In the genomic region with DNA sequence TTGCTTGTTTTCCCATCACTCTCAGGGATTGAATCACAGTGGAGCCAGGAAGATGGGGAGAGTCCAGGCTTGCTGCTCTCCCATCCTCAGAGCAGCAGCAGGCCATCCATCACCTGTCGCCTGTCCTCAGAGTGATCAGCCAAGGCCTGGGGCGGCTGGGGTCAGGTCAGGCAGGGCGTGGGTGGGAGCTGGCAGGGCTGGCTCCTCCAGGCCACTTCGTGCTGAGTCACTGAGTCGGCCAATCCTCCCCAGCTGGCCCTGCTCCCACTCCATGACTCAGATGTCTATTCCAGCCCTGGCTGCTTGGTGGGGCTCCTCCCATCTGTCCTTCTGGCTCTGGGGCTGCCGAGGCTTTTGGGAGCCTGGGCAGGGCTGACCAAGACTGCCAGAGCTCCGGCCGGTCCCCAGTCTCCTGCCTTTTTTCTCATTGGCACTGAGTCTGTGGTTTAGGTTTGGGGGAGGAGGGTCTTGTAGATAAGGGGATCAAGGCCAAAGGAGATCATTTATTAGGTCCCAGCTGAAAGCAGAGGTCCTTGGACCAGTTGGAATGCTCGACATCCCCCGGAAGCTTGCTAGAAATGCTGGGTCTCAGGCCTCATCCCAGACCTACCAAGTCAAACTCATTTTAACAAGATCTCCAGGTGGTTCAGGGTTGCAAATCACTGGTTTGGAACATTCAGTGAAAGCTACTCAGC, we compare ENCODE assay signal across 8 cellular contexts.
DNase-seq lines count a peak whose midpoint lies in the region; ATAC-seq and TF ChIP-seq lines count a peak whose summit lies in the region.

No MANE protein-coding gene starts in this region.

- H3K9ac ChIP-seq in IMR-90 (ENCODE audit: low read depth, low read length): peak overlapping the region; percentile 80

- peak; percentile 51; the same call in 1 of the 2 replicates for TF ChIP-seq POLR2A in IMR-90 (IDR thresholded peaks at IDR 0.05; ENCODE audit: low read depth, low read length)

- H4K8ac ChIP-seq in IMR-90 (ENCODE audit: low read depth in 2 of 2, low read length in 2 of 2): peak overlapping the region; percentile 91 to 94

- peak overlapping the region; percentile 47 for H3K4me2 ChIP-seq in IMR-90 (ENCODE audit: low read depth, low read length)

- TF ChIP-seq RAD21 in IMR-90 (IDR thresholded peaks at IDR 0.05; ENCODE audit: low read length): peak; percentile 33

- H3K23ac ChIP-seq in IMR-90 (ENCODE audit: low read depth, low read length): peak overlapping the region; percentile 94

- peaks cover 18 to 25% (median 23%) of the 10 kb centered on the region in 3 donors for H3K36me3 Mint-ChIP-seq in immature natural killer cell

- intact Hi-C loops in IMR-90 (cut with micrococcal nuclease): loop anchor here (2.0 kb wide), 1 partner anchor 147 kb away; no protein-coding TSS in a partner anchor
- intact Hi-C loops in left cardiac atrium (cut with DNase I): loop anchor here in 1 of 2 donors (2.0 to 10.0 kb wide), 3 partner anchors 71 to 147 kb away; no protein-coding TSS in a partner anchor

- H3K9me3 Mint-ChIP-seq in immature natural killer cell: no peaks in the 10 kb centered on the region

- H3K9me3 ChIP-seq in IMR-90 (ENCODE audit: control insufficient read depth, insufficient read depth, low read length): no peaks in the 10 kb centered on the region

- peak overlapping the region; percentile 52 for H2AFZ ChIP-seq in IMR-90 (replicated peaks; ENCODE audit: low read length, poor library complexity)

- H3K36me3 ChIP-seq in IMR-90 (ENCODE audit: control insufficient read depth, insufficient read depth, low read length): peaks cover 54% of the 10 kb centered on the region

- ATAC-seq in IMR-90 (ENCODE audit: low read depth) (peak; percentile 80), left cardiac atrium (peak; percentile 97 to 99)

- CTCF ChIA-PET in IMR-90 (lab: Yijun Ruan, JAX): interaction anchor here (1.0 kb wide), 1 partner anchor 147 kb away, joined by 4 read pairs; no protein-coding TSS in a partner anchor

- peak overlapping the region; percentile 94 for H2BK20ac ChIP-seq in IMR-90 (ENCODE audit: low read depth, low read length)

- peak overlapping the region; percentile 84 for H4K5ac ChIP-seq in IMR-90 (ENCODE audit: low read depth, low read length)

- peak overlapping the region; percentile 97 for H3K56ac ChIP-seq in IMR-90 (ENCODE audit: extremely low read depth, insufficient read depth, low read length)

- H3K18ac ChIP-seq in IMR-90 (ENCODE audit: low read depth, low read length): peak overlapping the region; percentile 90

- WGBS in IMR-90 (ENCODE audit: extremely low coverage in 2 of 2, insufficient read length in 1 of 2), 2 experiments: 5% methylated on average over 4 of the region's 10 CpGs; no CpG with 5 or more reads in 1 of the 2 experiments

- peak overlapping the region; percentile 98 for H3K4ac ChIP-seq in IMR-90 (ENCODE audit: low read depth, low read length)

- H4K20me1 ChIP-seq in IMR-90 (ENCODE audit: insufficient read depth, low read length): peaks cover 11% of the 10 kb centered on the region; the same call in 1 of the 2 replicates

- peak overlapping the region; percentile 95 for H4K91ac ChIP-seq in IMR-90 (ENCODE audit: insufficient read depth, low read depth, low read length)

- peak overlapping the region; percentile 59 for H2AK9ac ChIP-seq in IMR-90 (replicated peaks; ENCODE audit: low read depth, low read length, poor library complexity)

- peak overlapping the region; percentile 97 for H2BK120ac ChIP-seq in IMR-90 (ENCODE audit: low read depth, low read length)

- peak overlapping the region; percentile 87 for H2AK5ac ChIP-seq in IMR-90 (ENCODE audit: low read depth, low read length)

- dilution Hi-C loops in IMR-90 (cut with HindIII; ENCODE audit: low sequenced_read_pairs, unreplicated experiment): no loop called here

- no peak overlapping the region for H3K4me3 Mint-ChIP-seq in immature natural killer cell

- peak overlapping the region; percentile 93 for H3K27ac ChIP-seq in IMR-90 (ENCODE audit: insufficient read depth, low read length)

- in situ Hi-C loops in IMR-90 (cut with MboI; ENCODE audit: low sequenced_read_pairs): loop anchor here (25.0 kb wide), 1 partner anchor 135 kb away; the partner anchor contains the start of gene CEP20

- BruUV-seq in IMR-90 (replicated peaks; lab: Mats Ljungman, UMichigan): no TSS peak

- H3K4me1 ChIP-seq in IMR-90 (ENCODE audit: control insufficient read depth, insufficient read depth, low read length): peaks cover 50% of the 10 kb centered on the region

- H3K4me3 ChIP-seq in IMR-90 (ENCODE audit: insufficient read depth, low read depth, low read length): no peak overlapping the region

- peaks cover 63% of the 10 kb centered on the region for H3K9me1 ChIP-seq in IMR-90 (ENCODE audit: insufficient read depth, low read length)

- POLR2A ChIA-PET in IMR-90 (lab: Charles Lee; ENCODE audit: unreplicated experiment): no interaction called here

- peaks cover 52 to 94% of the 10 kb centered on the region in 2 experiments for H3K79me1 ChIP-seq in IMR-90 (ENCODE audit: low read depth in 1 of 2, low read length in 2 of 2)

- no peaks in the 10 kb centered on the region for H3K27me3 ChIP-seq in IMR-90 (ENCODE audit: control insufficient read depth, insufficient read depth, low read length)

- peak overlapping the region; percentile 86 for H2BK5ac ChIP-seq in IMR-90 (ENCODE audit: low read depth, low read length, poor library complexity, severe bottlenecking)

- no peak overlapping the region for H3K27ac Mint-ChIP-seq in immature natural killer cell

- peak overlapping the region; percentile 91; the same call in 2 of the 3 replicates for H2BK15ac ChIP-seq in IMR-90 (ENCODE audit: low read depth, low read length)

- no peak for TF ChIP-seq CTCF in IMR-90 (conservative IDR thresholded peaks at IDR 0.05; ENCODE audit: low read depth, low read length)

- peak overlapping the region; percentile 94 for H3K14ac ChIP-seq in IMR-90 (replicated peaks; ENCODE audit: low read depth, low read length)

- DNase-seq in C1 segment of cervical spinal cord (lab: John Stamatoyannopoulos, UW) (peak; percentile 6 to 97 (median 72)), IMR-90 (peak; percentile 97), amygdala (lab: John Stamatoyannopoulos, UW) (peak in 50 of 56 donors; percentile 3 to 77 (median 42)), left cardiac atrium (peak; percentile 98), pulmonary artery endothelial cell (ENCODE audit: low read depth, low spot score) (peak; percentile 87), immature natural killer cell (no peak), NCI-H128 (lab: John Stamatoyannopoulos, UW; ENCODE audit: unreplicated experiment) (no peak), NCI-H187 (lab: John Stamatoyannopoulos, UW) (no peak)

- H3K4me1 Mint-ChIP-seq in immature natural killer cell: peaks cover 4 to 13% of the 10 kb centered on the region in 2 donors

- peaks cover 0 to 4% (median 1%) of the 10 kb centered on the region in 3 donors for H3K27me3 Mint-ChIP-seq in immature natural killer cell (ENCODE audit: low read depth in 3 of 3)

TF ChIP-seq in IMR-90, 13 proteins besides CTCF, POLR2A, EP300 and RAD21:
- TF ChIP-seq FOS (IDR thresholded peaks at IDR 0.05; ENCODE audit: low read depth, low read length) (peak; percentile 97), CHD1 (IDR thresholded peaks at IDR 0.05; ENCODE audit: low read depth, low read length) (no peak), MXI1 (IDR thresholded peaks at IDR 0.05; ENCODE audit: borderline replicate concordance, low read depth, low read length) (no peak), RFX5 (IDR thresholded peaks at IDR 0.05; ENCODE audit: low read depth, low read length) (0 out of 2 replicates have a peak, but pooled peaks have one; percentile 17), MAFK (IDR thresholded peaks at IDR 0.05; ENCODE audit: low read depth, low read length) (peak; percentile 68), BHLHE40 (IDR thresholded peaks at IDR 0.05; ENCODE audit: low read depth, low read length) (peak; percentile 12; the same call in 1 of the 2 replicates), MAZ (IDR thresholded peaks at IDR 0.05; ENCODE audit: borderline replicate concordance, low read depth, low read length) (peak; percentile 62; the same call in 1 of the 2 replicates), CEBPB (IDR thresholded peaks at IDR 0.05; ENCODE audit: low read depth, low read length) (no peak), RCOR1 (IDR thresholded peaks at IDR 0.05; ENCODE audit: insufficient replicate concordance, low read length) (peak; percentile 55), ELK1 (IDR thresholded peaks at IDR 0.05; ENCODE audit: borderline replicate concordance, low read depth, low read length) (no peak), NFE2L2 (IDR thresholded peaks at IDR 0.05; ENCODE audit: low read depth, low read length) (peak; percentile 96), SMC3 (IDR thresholded peaks at IDR 0.05; ENCODE audit: low read depth, low read length) (peak; percentile 10; the same call in 1 of the 2 replicates)
- TF ChIP-seq, protein P1, sequence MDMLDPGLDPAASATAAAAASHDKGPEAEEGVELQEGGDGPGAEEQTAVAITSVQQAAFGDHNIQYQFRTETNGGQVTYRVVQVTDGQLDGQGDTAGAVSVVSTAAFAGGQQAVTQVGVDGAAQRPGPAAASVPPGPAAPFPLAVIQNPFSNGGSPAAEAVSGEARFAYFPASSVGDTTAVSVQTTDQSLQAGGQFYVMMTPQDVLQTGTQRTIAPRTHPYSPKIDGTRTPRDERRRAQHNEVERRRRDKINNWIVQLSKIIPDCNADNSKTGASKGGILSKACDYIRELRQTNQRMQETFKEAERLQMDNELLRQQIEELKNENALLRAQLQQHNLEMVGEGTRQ (IDR thresholded peaks at IDR 0.05; ENCODE audit: low read depth, low read length): 0 out of 2 replicates have a peak, but pooled peaks have one; percentile 0

Comparison
In these comparisons a context has a peak if more than half of its experiments do, and no peak if none do; other contexts are left out.
1. DNase-seq: peak in C1 segment of cervical spinal cord (14 of 14), IMR-90 (single experiment), amygdala (50 of 56), left cardiac atrium (single experiment) and pulmonary artery endothelial cell (single experiment); none in immature natural killer cell (0 of 3), NCI-H128 (single experiment) and NCI-H187 (0 of 2).